ENCODE assay signal across 1 cellular context in the genomic region with DNA sequence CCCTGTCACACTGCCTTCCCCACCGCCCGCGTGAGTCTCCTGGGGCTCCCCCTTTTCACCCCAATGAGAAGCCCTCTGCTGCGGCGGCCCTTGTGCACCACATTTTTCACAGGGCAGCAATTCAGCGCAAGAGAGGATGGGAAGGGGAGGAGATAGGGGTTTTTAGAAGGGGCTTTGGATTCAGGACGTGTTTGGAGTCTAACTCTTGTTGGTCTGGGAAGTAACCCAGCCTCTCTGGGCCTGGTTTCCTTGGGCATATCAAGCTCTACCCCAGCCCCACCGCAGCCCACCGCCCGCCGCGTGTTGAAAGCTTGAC.
TF ChIP-seq lines count a peak whose summit lies in the region.

No MANE protein-coding gene starts in this region.

TF ChIP-seq in endothelial cell of umbilical vein, 7 proteins besides CTCF, POLR2A, EP300 and RAD21:
- TF ChIP-seq, protein P1, sequence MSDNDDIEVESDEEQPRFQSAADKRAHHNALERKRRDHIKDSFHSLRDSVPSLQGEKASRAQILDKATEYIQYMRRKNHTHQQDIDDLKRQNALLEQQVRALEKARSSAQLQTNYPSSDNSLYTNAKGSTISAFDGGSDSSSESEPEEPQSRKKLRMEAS (IDR thresholded peaks at IDR 0.05; ENCODE audit: insufficient read depth, insufficient read length), result no peak
- TF ChIP-seq JUN (IDR thresholded peaks at IDR 0.05; ENCODE audit: borderline replicate concordance, insufficient read depth, insufficient read length, low read depth) (no peak), GATA2 (IDR thresholded peaks at IDR 0.05; ENCODE audit: insufficient read depth, insufficient read length, low read depth, low read length) (no peak), EZH2 (IDR thresholded peaks at IDR 0.05; ENCODE audit: borderline replicate concordance, low read depth, low read length, severe bottlenecking) (no peak), POLR2AphosphoS5 (IDR thresholded peaks at IDR 0.05; ENCODE audit: insufficient read depth, low read depth, low read length) (no peak), MYC (IDR thresholded peaks at IDR 0.05; ENCODE audit: low read depth, low read length) (no peak), FOS (IDR thresholded peaks at IDR 0.05; ENCODE audit: borderline replicate concordance, insufficient read depth, low read length) (no peak)
